8 cellular contexts compared by ENCODE assay signal in the genomic region with DNA sequence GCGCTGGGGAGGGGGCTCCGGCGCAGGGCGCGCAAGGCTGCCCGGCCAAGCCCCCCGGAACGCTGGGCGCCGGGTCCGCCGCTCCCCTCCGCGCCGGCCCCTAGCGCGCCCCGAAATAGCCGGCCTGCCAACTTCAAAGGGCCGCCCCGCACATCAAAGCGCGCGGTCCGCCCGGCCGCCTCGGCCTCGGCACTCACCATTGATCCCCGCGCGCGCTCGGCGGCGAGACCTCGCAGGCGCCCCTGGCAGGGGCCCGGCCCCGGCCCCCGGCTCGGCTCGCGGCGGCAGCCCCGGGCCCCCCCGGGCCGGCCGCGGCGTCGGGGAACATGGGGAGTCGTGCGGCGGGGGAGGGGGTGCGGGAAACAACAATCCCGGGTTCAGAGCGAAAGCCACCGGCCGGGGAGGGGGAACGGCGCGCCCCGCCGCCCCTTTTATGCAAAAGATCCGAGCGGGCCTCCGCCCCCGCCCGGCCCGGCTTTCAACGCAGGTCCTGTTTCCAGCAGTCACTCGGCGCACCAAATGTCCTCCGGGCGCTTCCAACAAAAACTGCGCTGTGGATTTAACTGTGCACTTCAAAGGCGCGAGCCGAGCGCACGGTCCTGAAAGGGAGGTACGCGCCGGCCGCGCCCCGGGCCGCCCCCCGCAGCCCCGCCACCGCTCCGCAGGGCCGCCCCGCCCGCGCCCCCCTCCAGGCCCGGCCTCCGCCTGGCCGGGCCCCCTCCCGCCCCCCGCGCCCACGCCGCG. TPM values are rescaled to one million over a fixed set of nuclear protein-coding genes. Genes with fewer than 3 reads are reported as not detected.
DNase-seq lines count a peak whose midpoint lies in the region; ATAC-seq and TF ChIP-seq lines count a peak whose summit lies in the region.

No MANE protein-coding gene starts in this region.

- H3K36me3 Mint-ChIP-seq in activated naive CD8-positive, alpha-beta T cell treated with anti-CD3 and anti-CD28 coated beads, Interleukin-2, amount 10 ng/mL, durations not matched to agents 7 days and 5 days, result peaks cover 4% of the 10 kb centered on the region
- no peaks in the 10 kb centered on the region for H3K36me3 Mint-ChIP-seq in osteocyte (ENCODE audit: unreplicated experiment)

- WGBS in SK-N-SH (ENCODE audit: low lambda C conversion rate), result 3% methylated on average over 23 of the region's 106 CpGs
- whole genome bisulfite sequencing in suprapubic skin, result 10% methylated on average over 4 of the region's 106 CpGs

- H3K79me2 ChIP-seq in SK-N-SH (ENCODE audit: insufficient read depth), result peaks cover 21% of the 10 kb centered on the region; the same call in 1 of the 2 replicates

- H3K27me3 ChIP-seq in SK-N-SH (ENCODE audit: insufficient read depth), result no peaks in the 10 kb centered on the region
- no peaks in the 10 kb centered on the region for H3K27me3 ChIP-seq in suprapubic skin

- intact Hi-C loops in Right ventricle myocardium inferior (cut with DNase I), result loop anchor here (5.0 kb wide), 1 partner anchor 172 kb away; no protein-coding TSS in a partner anchor

- TF ChIP-seq POLR2A in suprapubic skin (IDR thresholded peaks at IDR 0.05), result no peak

- H3K9me3 Mint-ChIP-seq in activated naive CD8-positive, alpha-beta T cell treated with anti-CD3 and anti-CD28 coated beads, Interleukin-2, amount 10 ng/mL, durations not matched to agents 7 days and 5 days, result no peaks in the 10 kb centered on the region
- H3K9me3 Mint-ChIP-seq in osteocyte (ENCODE audit: unreplicated experiment), result no peaks in the 10 kb centered on the region

- peak overlapping the region; percentile 92 for H2AFZ ChIP-seq in SK-N-SH (ENCODE audit: low read depth)

- peaks cover 3% of the 10 kb centered on the region for H3F3A ChIP-seq in SK-N-SH (replicated peaks; ENCODE audit: insufficient read depth)

- CTCF ChIA-PET in SK-N-SH (lab: Yijun Ruan, JAX), result interaction anchor here (0.6 kb wide), 1 partner anchor 10 kb away, joined by 3 read pairs; no protein-coding TSS in a partner anchor

- H3K27me3 Mint-ChIP-seq in activated naive CD8-positive, alpha-beta T cell treated with anti-CD3 and anti-CD28 coated beads, Interleukin-2, amount 10 ng/mL, durations not matched to agents 7 days and 5 days, result peaks cover 12% of the 10 kb centered on the region
- no peaks in the 10 kb centered on the region for H3K27me3 Mint-ChIP-seq in osteocyte (ENCODE audit: unreplicated experiment)

- peak overlapping the region; percentile 83 to 95 for H3K27ac ChIP-seq in SK-N-SH (ENCODE audit: low read depth in 2 of 2, low read length in 1 of 2)
- H3K27ac ChIP-seq in suprapubic skin, result peak overlapping the region; percentile 98

- no peak overlapping the region for H3K27ac Mint-ChIP-seq in activated naive CD8-positive, alpha-beta T cell treated with anti-CD3 and anti-CD28 coated beads, Interleukin-2, amount 10 ng/mL, durations not matched to agents 7 days and 5 days
- H3K27ac Mint-ChIP-seq in osteocyte (ENCODE audit: unreplicated experiment), result no peak overlapping the region

- H3K9me3 ChIP-seq in SK-N-SH, result no peaks in the 10 kb centered on the region
- H3K9me3 ChIP-seq in suprapubic skin, result no peaks in the 10 kb centered on the region

- DNase-seq in AG09319 (ENCODE audit: extremely low read depth, low read depth), result peak; percentile 56
- peak; percentile 83 for DNase-seq in LHCN-M2 (ENCODE audit: low read depth)
- DNase-seq in SK-N-SH, result peak; percentile 92
- peak; percentile 74 for DNase-seq in activated naive CD8-positive, alpha-beta T cell treated with anti-CD3 and anti-CD28 coated beads, Interleukin-2, amount 10 ng/mL, durations not matched to agents 7 days and 5 days
- DNase-seq in Right ventricle myocardium inferior (ENCODE audit: missing footprints), result peak; percentile 91
- DNase-seq in osteocyte (ENCODE audit: extremely low spot score, unreplicated experiment), result peak; percentile 93
- DNase-seq in suprapubic skin (ENCODE audit: low spot score in 2 of 2), result peak; percentile 92 to 95

- peaks cover 23% of the 10 kb centered on the region for H3K4me1 Mint-ChIP-seq in activated naive CD8-positive, alpha-beta T cell treated with anti-CD3 and anti-CD28 coated beads, Interleukin-2, amount 10 ng/mL, durations not matched to agents 7 days and 5 days
- peaks cover 31% of the 10 kb centered on the region for H3K4me1 Mint-ChIP-seq in osteocyte (ENCODE audit: unreplicated experiment)

- ATAC-seq in GM19455 (IDR thresholded peaks at IDR 0.05; ENCODE audit: unreplicated experiment) (peak; percentile 45), Right ventricle myocardium inferior (peak; percentile 42)
- ATAC-seq in activated naive CD8-positive, alpha-beta T cell treated with anti-CD3 and anti-CD28 coated beads, Interleukin-2, amount 10 ng/mL, durations not matched to agents 7 days and 5 days (ENCODE audit: low read depth), result peak; percentile 41

- H3K36me3 ChIP-seq in SK-N-SH (replicated peaks in 1 of 2; ENCODE audit: control insufficient read depth in 1 of 2, insufficient read depth in 2 of 2, low read length in 1 of 2) (peaks cover 0 to 10% of the 10 kb centered on the region in 2 experiments), suprapubic skin (no peaks in the 10 kb centered on the region)

- H4K20me1 ChIP-seq in SK-N-SH (ENCODE audit: insufficient read depth), result peaks cover 26% of the 10 kb centered on the region

- peak overlapping the region; percentile 72 for H3K4me3 Mint-ChIP-seq in activated naive CD8-positive, alpha-beta T cell treated with anti-CD3 and anti-CD28 coated beads, Interleukin-2, amount 10 ng/mL, durations not matched to agents 7 days and 5 days
- peak overlapping the region; percentile 74 for H3K4me3 Mint-ChIP-seq in osteocyte (ENCODE audit: unreplicated experiment)

- TF ChIP-seq EP300 in SK-N-SH (IDR thresholded peaks at IDR 0.05; ENCODE audit: borderline replicate concordance in 1 of 2, low read depth in 1 of 2, low read length in 1 of 2) (no peak), suprapubic skin (IDR thresholded peaks at IDR 0.05) (no peak)

- peak overlapping the region; percentile 86 for H3K9ac ChIP-seq in SK-N-SH

- H3K9me2 ChIP-seq in SK-N-SH, result no peaks in the 10 kb centered on the region

- no peak for TF ChIP-seq RAD21 in SK-N-SH (IDR thresholded peaks at IDR 0.05; ENCODE audit: low read length)

- POLR2A ChIA-PET in SK-N-SH (lab: Yijun Ruan, JAX), result no interaction called here
- POLR2A ChIA-PET in activated naive CD8-positive, alpha-beta T cell treated with anti-CD3 and anti-CD28 coated beads, Interleukin-2, amount 10 ng/mL, durations not matched to agents 7 days and 5 days (lab: Charles Lee), result no interaction called here

- peak overlapping the region; percentile 100 for H3K4me2 ChIP-seq in SK-N-SH

- H3K4me1 ChIP-seq in SK-N-SH (ENCODE audit: control insufficient read depth in 1 of 2, insufficient read depth in 2 of 2, low read depth in 1 of 2, low read length in 1 of 2) (peaks cover 0 to 34% of the 10 kb centered on the region in 2 experiments; a peak in 2 of 4 replicates), suprapubic skin (peaks cover 47% of the 10 kb centered on the region)

- TF ChIP-seq CTCF in AG09319 (IDR thresholded peaks at IDR 0.05; ENCODE audit: low read depth, low read length) (no peak), SK-N-SH (IDR thresholded peaks at IDR 0.05) (no peak), osteocyte (IDR thresholded peaks at IDR 0.05) (no peak), suprapubic skin (IDR thresholded peaks at IDR 0.05) (no peak)

- H3K4me3 ChIP-seq in SK-N-SH (ENCODE audit: low read depth in 2 of 2, low read length in 1 of 2) (peak overlapping the region; percentile 86 to 99), suprapubic skin (no peak overlapping the region)

TF ChIP-seq in SK-N-SH, 30 proteins besides CTCF, POLR2A, EP300 and RAD21 (continues in another document):
- TF ChIP-seq TAF1 (IDR thresholded peaks at IDR 0.05; ENCODE audit: borderline replicate concordance, low read depth, low read length) (peak; percentile 65; the same call in 1 of the 2 replicates), IRF3 (IDR thresholded peaks at IDR 0.05; ENCODE audit: low read depth, low read length) (no peak), MAX (IDR thresholded peaks at IDR 0.05; ENCODE audit: low read depth) (peak; percentile 46; the same call in 1 of the 2 replicates), JUND (IDR thresholded peaks at IDR 0.05) (no peak), MEF2A (IDR thresholded peaks at IDR 0.05; ENCODE audit: borderline replicate concordance, low read depth) (no peak), CHD2 (IDR thresholded peaks at IDR 0.05; ENCODE audit: low read length, partially characterized antibody) (peak; percentile 6), NRF1 (IDR thresholded peaks at IDR 0.05; ENCODE audit: low read depth, low read length) (no peak), POLR2AphosphoS5 (IDR thresholded peaks at IDR 0.05; ENCODE audit: low read depth, low read length) (peak; percentile 60; the same call in 1 of the 2 replicates), ELF1 (IDR thresholded peaks at IDR 0.05) (no peak)
- TF ChIP-seq, protein P1, sequence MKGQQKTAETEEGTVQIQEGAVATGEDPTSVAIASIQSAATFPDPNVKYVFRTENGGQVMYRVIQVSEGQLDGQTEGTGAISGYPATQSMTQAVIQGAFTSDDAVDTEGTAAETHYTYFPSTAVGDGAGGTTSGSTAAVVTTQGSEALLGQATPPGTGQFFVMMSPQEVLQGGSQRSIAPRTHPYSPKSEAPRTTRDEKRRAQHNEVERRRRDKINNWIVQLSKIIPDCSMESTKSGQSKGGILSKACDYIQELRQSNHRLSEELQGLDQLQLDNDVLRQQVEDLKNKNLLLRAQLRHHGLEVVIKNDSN (IDR thresholded peaks at IDR 0.05; ENCODE audit: borderline replicate concordance, low read depth), result no peak

RNA-seq across cellular contexts. Expression of gene AXIN2, which starts 0.6 kb away (rescaled TPM):
- total RNA-seq in LHCN-M2 (2014; rRNA removed) (1.3 and 1.4 TPM in 2 replicates), Right ventricle myocardium inferior (22.2 TPM), osteocyte (16.6 and 17.0 TPM in 2 replicates), suprapubic skin (10 to 100 TPM in 3 of 4 donors, 1 to 10 TPM in 1; 9.8 to 36.9 (median 19.8) TPM)
- polyA plus RNA-seq in LHCN-M2 (2012), result 1.2 TPM
- 7.9 and 8.3 TPM in 2 replicates for polyA plus RNA-seq in SK-N-SH (2012; rRNA removed)
- polyA plus RNA-seq in SK-N-SH (2012; cell fraction: cytosol; rRNA removed), result 5.4 and 7.0 TPM in 2 replicates
- 17.8 and 19.1 TPM in 2 replicates for polyA plus RNA-seq in SK-N-SH (2012; cell fraction: nucleus; rRNA removed)
- total RNA-seq in activated naive CD8-positive, alpha-beta T cell treated with anti-CD3 and anti-CD28 coated beads, Interleukin-2, amount 10 ng/mL, durations not matched to agents 7 days and 5 days, result 1 to 10 TPM; 7.7 to 9.8 TPM
